In the genomic region with DNA sequence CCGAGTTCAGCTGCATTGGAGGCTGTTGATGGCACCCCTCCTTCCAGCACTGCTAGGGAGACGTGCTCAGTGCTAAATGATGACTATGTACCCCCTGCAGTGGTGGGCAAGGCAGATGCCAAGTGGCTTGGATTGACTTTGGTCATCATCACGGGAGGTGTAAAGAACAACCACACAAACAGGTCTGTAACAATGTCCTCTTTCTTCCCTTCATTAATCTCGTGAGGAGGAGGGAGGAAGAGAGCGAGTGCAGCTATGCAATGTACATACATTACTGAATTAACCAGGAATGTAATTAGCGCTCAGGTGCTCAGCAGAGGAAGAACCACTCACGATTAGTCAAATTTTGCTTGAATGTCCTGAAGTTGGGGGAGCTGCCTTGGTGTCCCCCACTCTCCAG, we compare ENCODE assay signal across 35 cellular contexts.
"Had no signal": no experiment of that assay in that cellular context is flagged by ENCODE, and none has a peak within 500 bp of the region (broad histone marks: within the 10 kb centered on the region; RNA-seq: fewer than 3 reads in every experiment).

No MANE protein-coding gene starts in this region.

- H3K4me3 ChIP-seq: ascending aorta, breast epithelium, cardiac muscle cell had no signal

- H3K9me3 ChIP-seq: ascending aorta, breast epithelium had no signal

- H3K27me3 ChIP-seq: ascending aorta, brain microvascular endothelial cell, breast epithelium had no signal

- DNase-seq: activated CD4-positive, alpha-beta memory T cell treated with anti-CD3 and anti-CD28 coated beads, Interleukin-2, amount 10 ng/mL, durations not matched to agents 7 days and 5 days; activated CD4-positive, alpha-beta T cell treated with anti-CD3 and anti-CD28 coated beads for 1 hour; activated CD4-positive, alpha-beta T cell treated with anti-CD3 and anti-CD28 coated beads for 36 hours; activated CD4-positive, alpha-beta T cell treated with anti-CD3 and anti-CD28 coated beads for 48 hours; activated CD4-positive, alpha-beta T cell treated with anti-CD3 and anti-CD28 coated beads, Interleukin-2, amount 10 ng/mL, durations not matched to agents 7 days and 5 days; activated CD4-positive, alpha-beta T cell treated with anti-CD3 and anti-CD28 coated beads, Interleukin-2, amount 50 U/mL, for 48 hours; activated CD4-positive, CD25-positive, alpha-beta regulatory T cell; activated CD8-positive, alpha-beta memory T cell treated with anti-CD3 and anti-CD28 coated beads, Interleukin-2, amount 50 U/mL, for 4 hours; activated CD8-positive, alpha-beta T cell treated with anti-CD3 and anti-CD28 coated beads, Interleukin-2, amount 10 ng/mL, durations not matched to agents 7 days and 5 days; activated effector memory CD4-positive, alpha-beta T cell treated with anti-CD3 and anti-CD28 coated beads, Interleukin-2, amount 50 U/mL, for 16 hours; activated gamma-delta T cell treated with Interleukin-2 at 50 U/mL for 16 hours; activated naive CD4-positive, alpha-beta T cell; activated naive CD4-positive, alpha-beta T cell treated with anti-CD3 and anti-CD28 coated beads for 36 hours; activated naive CD8-positive, alpha-beta T cell treated with anti-CD3 and anti-CD28 coated beads, Interleukin-2, amount 10 ng/mL, durations not matched to agents 7 days and 5 days; activated naive CD8-positive, alpha-beta T cell treated with anti-CD3 and anti-CD28 coated beads, Interleukin-2, amount 50 U/mL, for 24 hours; activated T-cell treated with anti-CD3 and anti-CD28 coated beads for 4 hours; activated T-cell treated with anti-CD3 and anti-CD28 coated beads, Interleukin-2, amount 50 U/mL, for 1 hour; activated T-cell treated with anti-CD3 and anti-CD28 coated beads, Interleukin-2, amount 50 U/mL, for 4 hours; activated T-cell treated with anti-CD3 and anti-CD28 coated beads, Interleukin-2, amount 50 U/mL, for 72 hours; amygdala; anterior cingulate cortex; brain microvascular endothelial cell; caudate nucleus; cerebellar nuclear complex; T-helper 1 cell; T-helper 2 cell; T-helper 9 cell; WERI-Rb-1 had no signal

- H3K36me3 ChIP-seq: ascending aorta, brain microvascular endothelial cell, breast epithelium, cardiac muscle cell, WERI-Rb-1 had no signal

- H3K4me1 ChIP-seq: ascending aorta, breast epithelium had no signal

- H3K27ac ChIP-seq: ascending aorta, brain microvascular endothelial cell, breast epithelium, cardiac muscle cell, WERI-Rb-1 had no signal

- FAIRE-seq: TTC549 had no signal

- ATAC-seq: activated CD4-positive, alpha-beta T cell treated with anti-CD3 and anti-CD28 coated beads for 36 hours; activated CD4-positive, CD25-positive, alpha-beta regulatory T cell treated with anti-CD3 and anti-CD28 coated beads, Interleukin-2, amount 50 U/mL, for 24 hours; activated CD8-positive, alpha-beta T cell treated with anti-CD3 and anti-CD28 coated beads, Interleukin-2, amount 10 ng/mL, durations not matched to agents 7 days and 5 days; activated naive CD8-positive, alpha-beta T cell treated with anti-CD3 and anti-CD28 coated beads, Interleukin-2, amount 50 U/mL, for 24 hours; activated T-cell treated with anti-CD3 and anti-CD28 coated beads, Interleukin-2, amount 50 U/mL, for 4 hours; activated T-cell treated with anti-CD3 and anti-CD28 coated beads, Interleukin-2, amount 50 U/mL, for 72 hours; activated T-helper 17 cell treated with anti-CD3 and anti-CD28 coated beads, Interleukin-2, amount 50 U/mL, for 72 hours; WTC11 had no signal
